ENCODE assay signal across 9 cellular contexts in the genomic region with DNA sequence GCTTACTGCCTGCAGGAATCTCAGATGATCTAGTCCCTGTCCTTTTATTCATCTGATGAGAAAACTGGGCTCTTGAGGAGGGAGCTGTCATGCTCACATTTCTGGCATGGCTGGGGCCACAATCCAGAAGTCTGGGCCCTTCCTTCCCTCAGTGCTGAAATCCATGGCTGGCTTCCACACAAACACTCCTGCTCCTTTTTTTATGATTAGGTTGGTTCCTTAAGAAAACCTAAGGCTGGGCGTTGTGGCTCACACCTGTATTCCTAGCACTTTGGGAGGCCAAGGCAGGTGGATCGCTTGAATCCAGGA. TPM values are rescaled to one million over a fixed set of nuclear protein-coding genes. Genes with fewer than 3 reads are reported as not detected.
DNase-seq lines count a peak whose midpoint lies in the region; ATAC-seq, FAIRE-seq and TF ChIP-seq lines count a peak whose summit lies in the region.
"Had no signal": no experiment of that assay in that cellular context is flagged by ENCODE, and none has a peak within 500 bp of the region (broad histone marks: within the 10 kb centered on the region; RNA-seq: fewer than 3 reads in every experiment).

No MANE protein-coding gene starts in this region.

- H3K4me2 ChIP-seq in OCI-LY3 (ENCODE audit: low read length): peak overlapping the region; percentile 100
- peak overlapping the region; percentile 84 for H3K4me2 ChIP-seq in endothelial cell of umbilical vein (ENCODE audit: insufficient read depth, low read length)
- peak overlapping the region; percentile 88 for H3K4me2 ChIP-seq in osteoblast (ENCODE audit: insufficient read depth, low read length)

- H3K9me3 ChIP-seq in OCI-LY3 (ENCODE audit: insufficient read depth, low read length) (no peaks in the 10 kb centered on the region), endothelial cell of umbilical vein (replicated peaks; ENCODE audit: control insufficient read depth, insufficient read depth, low read length) (no peaks in the 10 kb centered on the region), osteoblast (ENCODE audit: low read depth, low read length) (no peaks in the 10 kb centered on the region), sigmoid colon (no peaks in the 10 kb centered on the region)

- POLR2A ChIA-PET in endothelial cell of umbilical vein (lab: Charles Lee): no interaction called here

- no peak overlapping the region for H3K9ac ChIP-seq in OCI-LY3 (ENCODE audit: low read length)
- no peak overlapping the region for H3K9ac ChIP-seq in endothelial cell of umbilical vein (replicated peaks; ENCODE audit: extremely low read depth, insufficient read depth, low read length)

- H3K9me1 ChIP-seq in endothelial cell of umbilical vein (replicated peaks; ENCODE audit: control insufficient read depth, extremely low read depth, insufficient read depth, low read length): no peaks in the 10 kb centered on the region

- H3K4me3 ChIP-seq in GM08714 (ENCODE audit: low read length) (peak overlapping the region; percentile 74; the same call in 1 of the 2 replicates), OCI-LY3 (ENCODE audit: low read length) (no peak overlapping the region), endothelial cell of umbilical vein (replicated peaks in 1 of 3; ENCODE audit: insufficient read depth in 1 of 3, low read depth in 1 of 3, low read length in 3 of 3) (peak overlapping the region in 2 of 3 experiments; percentile 82 to 91), osteoblast (ENCODE audit: insufficient read depth, low read length) (no peak overlapping the region), sigmoid colon (peak overlapping the region in 1 of 4 donors; percentile 81)

- H4K20me1 ChIP-seq in OCI-LY3 (ENCODE audit: insufficient read depth, low read length): no peaks in the 10 kb centered on the region
- no peaks in the 10 kb centered on the region for H4K20me1 ChIP-seq in endothelial cell of umbilical vein (replicated peaks; ENCODE audit: control insufficient read depth, extremely low read depth, insufficient read depth, low read length)
- H4K20me1 ChIP-seq in osteoblast (ENCODE audit: insufficient read depth, low read length): no peaks in the 10 kb centered on the region

- no peak for ATAC-seq in GM18868 (IDR thresholded peaks at IDR 0.05; ENCODE audit: unreplicated experiment)

- intact Hi-C loops in endothelial cell of umbilical vein (cut with micrococcal nuclease) (no loop called here), sigmoid colon (cut with DNase I) (no loop called here)

- dilution Hi-C loops in endothelial cell of umbilical vein (cut with MboI; ENCODE audit: extremely low pct_ligation_motif_present, low sequenced_read_pairs): no loop called here

- WGBS in sigmoid colon, 2 donors: 84 to 99% methylated on average over 2 of the region's 2 CpGs

- H3K27me3 ChIP-seq in OCI-LY3 (ENCODE audit: low read depth, low read length) (peaks cover 12% of the 10 kb centered on the region), endothelial cell of umbilical vein (ENCODE audit: control insufficient read depth in 2 of 2, insufficient read depth in 2 of 2, low read length in 2 of 2) (no peaks in the 10 kb centered on the region), osteoblast (ENCODE audit: insufficient read depth, low read length) (no peaks in the 10 kb centered on the region), sigmoid colon (no peaks in the 10 kb centered on the region)

- H3K27ac ChIP-seq in OCI-LY3 (ENCODE audit: low read length) (no peak overlapping the region), endothelial cell of umbilical vein (ENCODE audit: insufficient read depth, low read depth, low read length) (no peak overlapping the region), osteoblast (ENCODE audit: low read depth, low read length) (no peak overlapping the region), sigmoid colon (no peak overlapping the region)

- TF ChIP-seq POLR2A in endothelial cell of umbilical vein (IDR thresholded peaks at IDR 0.05; ENCODE audit: low read depth, low read length) (no peak), sigmoid colon (IDR thresholded peaks at IDR 0.05) (no peak)

- H2AFZ ChIP-seq in OCI-LY3 (ENCODE audit: low read depth, low read length) (no peak overlapping the region), endothelial cell of umbilical vein (ENCODE audit: low read depth, low read length) (no peak overlapping the region), osteoblast (ENCODE audit: low read length) (no peak overlapping the region)

- TF ChIP-seq EP300 in sigmoid colon (IDR thresholded peaks at IDR 0.05): no peak

- 0 out of 2 replicates have a peak, but pooled peaks cover 3% of the 10 kb centered on the region for H3K4me1 ChIP-seq in OCI-LY3 (ENCODE audit: low read length)
- peaks cover 21% of the 10 kb centered on the region for H3K4me1 ChIP-seq in endothelial cell of umbilical vein (ENCODE audit: control insufficient read depth, extremely low read depth, insufficient read depth, low read length)
- peaks cover 20% of the 10 kb centered on the region for H3K4me1 ChIP-seq in osteoblast (ENCODE audit: insufficient read depth, low read length)
- peaks cover 0 to 19% (median 11%) of the 10 kb centered on the region in 4 donors for H3K4me1 ChIP-seq in sigmoid colon

- CTCF ChIA-PET in endothelial cell of umbilical vein (lab: Charles Lee): interaction anchor here (1.2 to 1.5 kb wide), 2 partner anchors 20 to 47 kb away, joined by 3 to 6 read pairs; no protein-coding TSS in a partner anchor

- BruUV-seq in endothelial cell of umbilical vein (replicated peaks; lab: Mats Ljungman, UMichigan): no TSS peak

- H3K36me3 ChIP-seq in OCI-LY3 (replicated peaks; ENCODE audit: low read depth, low read length): no peaks in the 10 kb centered on the region
- no peaks in the 10 kb centered on the region for H3K36me3 ChIP-seq in endothelial cell of umbilical vein (ENCODE audit: control insufficient read depth in 2 of 2, extremely low read depth in 1 of 2, insufficient read depth in 2 of 2, low read length in 2 of 2)
- H3K36me3 ChIP-seq in osteoblast (ENCODE audit: insufficient read depth, low read length): no peaks in the 10 kb centered on the region
- H3K36me3 ChIP-seq in sigmoid colon: no peaks in the 10 kb centered on the region

- H3K79me2 ChIP-seq in OCI-LY3 (ENCODE audit: low read length) (no peaks in the 10 kb centered on the region), endothelial cell of umbilical vein (ENCODE audit: control insufficient read depth, insufficient read depth, low read length) (no peaks in the 10 kb centered on the region), osteoblast (ENCODE audit: insufficient read depth, low read length) (no peaks in the 10 kb centered on the region)

- FAIRE-seq in endothelial cell of umbilical vein (lab: Jason Lieb, UNC): no peak

- TF ChIP-seq CTCF in OCI-LY3 (IDR thresholded peaks at IDR 0.05; ENCODE audit: low read depth, low read length) (no peak), endothelial cell of umbilical vein (IDR thresholded peaks at IDR 0.05; ENCODE audit: extremely low read depth in 1 of 2, insufficient read depth in 1 of 2, low read depth in 1 of 2, low read length in 2 of 2) (no peak), osteoblast (IDR thresholded peaks at IDR 0.05; ENCODE audit: extremely low read depth, low read depth, low read length) (no peak), sigmoid colon (IDR thresholded peaks at IDR 0.05) (no peak)

- no peak for DNase-seq in endothelial cell of umbilical vein (ENCODE audit: low read depth, low spot score)
- no peak for DNase-seq in osteoblast (ENCODE audit: insufficient read length, low spot score, missing footprints)
- DNase-seq in Kasumi-1 (lab: John Stamatoyannopoulos, UW): no peak
- DNase-seq in sigmoid colon: no peak
- DNase-seq in NCI-H1092 (lab: John Stamatoyannopoulos, UW): no peak
- DNase-seq: hippocampal formation had no signal

TF ChIP-seq in endothelial cell of umbilical vein, 7 proteins besides CTCF, POLR2A, EP300 and RAD21:
- TF ChIP-seq JUN (IDR thresholded peaks at IDR 0.05; ENCODE audit: borderline replicate concordance, insufficient read depth, insufficient read length, low read depth) (no peak), GATA2 (IDR thresholded peaks at IDR 0.05; ENCODE audit: insufficient read depth, insufficient read length, low read depth, low read length) (no peak), POLR2AphosphoS5 (IDR thresholded peaks at IDR 0.05; ENCODE audit: insufficient read depth, low read depth, low read length) (no peak), FOS (IDR thresholded peaks at IDR 0.05; ENCODE audit: borderline replicate concordance, insufficient read depth, low read length) (no peak), MYC (IDR thresholded peaks at IDR 0.05; ENCODE audit: low read depth, low read length) (no peak)
- TF ChIP-seq, protein P1, sequence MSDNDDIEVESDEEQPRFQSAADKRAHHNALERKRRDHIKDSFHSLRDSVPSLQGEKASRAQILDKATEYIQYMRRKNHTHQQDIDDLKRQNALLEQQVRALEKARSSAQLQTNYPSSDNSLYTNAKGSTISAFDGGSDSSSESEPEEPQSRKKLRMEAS (IDR thresholded peaks at IDR 0.05; ENCODE audit: insufficient read depth, insufficient read length): no peak
TF ChIP-seq in endothelial cell of umbilical vein: peak in this region for 0.

RNA-seq across cellular contexts. Expression of gene ACER2, which starts 1.3 kb away (rescaled TPM):
- 7.3 and 7.7 TPM in 2 replicates for total RNA-seq in endothelial cell of umbilical vein
- 3.9 and 5.2 TPM in 2 replicates for polyA plus RNA-seq in endothelial cell of umbilical vein
- polyA plus RNA-seq in endothelial cell of umbilical vein (2011; cell fraction: cytosol; rRNA removed): 2.3 and 2.4 TPM in 2 replicates
- polyA plus RNA-seq in endothelial cell of umbilical vein (2011; cell fraction: nucleus; rRNA removed): 6.2 and 8.3 TPM in 2 replicates
- polyA plus RNA-seq in endothelial cell of umbilical vein (2012): 1.5 and 3.4 TPM in 2 replicates
- 18.5 and 24.3 TPM in 2 replicates for polyA minus RNA-seq in endothelial cell of umbilical vein
- polyA minus RNA-seq in endothelial cell of umbilical vein (2011; cell fraction: cytosol; rRNA and poly(A)+ RNA removed): 2.8 TPM
- polyA minus RNA-seq in endothelial cell of umbilical vein (2011; cell fraction: nucleus; rRNA and poly(A)+ RNA removed): 5.0 and 10.4 TPM in 2 replicates
- 1.5 and 2.2 TPM in 2 replicates for total RNA-seq in osteoblast
- total RNA-seq in sigmoid colon: 1 to 10 TPM; 3.1 to 4.3 (median 3.4) TPM
- 1 to 10 TPM; 1.2 to 1.8 (median 1.3) TPM for polyA plus RNA-seq in sigmoid colon

RNA-seq across cellular contexts. Expression of gene RPS6, which starts 30.1 kb away (rescaled TPM):
- 1,873 and 1,898 TPM in 2 replicates for total RNA-seq in endothelial cell of umbilical vein
- polyA plus RNA-seq in endothelial cell of umbilical vein: 847 and 1,146 TPM in 2 replicates
- 2,118 and 2,248 TPM in 2 replicates for polyA plus RNA-seq in endothelial cell of umbilical vein (2011; cell fraction: cytosol; rRNA removed)
- 757 and 816 TPM in 2 replicates for polyA plus RNA-seq in endothelial cell of umbilical vein (2011; cell fraction: nucleus; rRNA removed)
- 2,207 and 2,368 TPM in 2 replicates for polyA plus RNA-seq in endothelial cell of umbilical vein (2012)
- 599 and 652 TPM in 2 replicates for polyA minus RNA-seq in endothelial cell of umbilical vein
- polyA minus RNA-seq in endothelial cell of umbilical vein (2011; cell fraction: cytosol; rRNA and poly(A)+ RNA removed): 461 TPM
- 138 and 152 TPM in 2 replicates for polyA minus RNA-seq in endothelial cell of umbilical vein (2011; cell fraction: nucleus; rRNA and poly(A)+ RNA removed)
- 931 and 1,030 TPM in 2 replicates for total RNA-seq in osteoblast
- total RNA-seq in sigmoid colon: 1,000 to 10,000 TPM; 1,146 to 1,927 (median 1,689) TPM
- 1,000 to 10,000 TPM; 3,030 to 4,732 (median 3,156) TPM for polyA plus RNA-seq in sigmoid colon

Comparison
In these comparisons a context has a peak if more than half of its experiments do, and no peak if none do; other contexts are left out.
1. H3K4me3 ChIP-seq: peak in GM08714 (single experiment) and endothelial cell of umbilical vein (2 of 3); none in OCI-LY3 (single experiment) and osteoblast (single experiment).
2. Peak in every context shown above with its lines, with median percentiles within 50 percentile points of each other: H3K4me2 ChIP-seq.